16 cellular contexts compared by ENCODE assay signal in genomic region chr13:110281736-110282135, GRCh38. TPM values are rescaled to one million over a fixed set of nuclear protein-coding genes. Genes with fewer than 3 reads are reported as not detected.
DNase-seq lines count a peak whose midpoint lies in the region; ATAC-seq and TF ChIP-seq lines count a peak whose summit lies in the region.
"Had no signal": no experiment of that assay in that cellular context is flagged by ENCODE, and none has a peak within 500 bp of the region (broad histone marks: within the 10 kb centered on the region; RNA-seq: fewer than 3 reads in every experiment).

No MANE protein-coding gene starts in this region.

- H4K20me1 ChIP-seq in smooth muscle cell (ENCODE audit: low read depth): peaks cover 100% of the 10 kb centered on the region

- H3K9me3 Mint-ChIP-seq in CD4-positive, alpha-beta memory T cell: no peaks in the 10 kb centered on the region
- H3K9me3 Mint-ChIP-seq: CD4-positive, CD25-positive, alpha-beta regulatory T cell had no signal

- no peak for ATAC-seq in Right ventricle myocardium inferior
- no peak for ATAC-seq in HG03342 (IDR thresholded peaks at IDR 0.05; ENCODE audit: unreplicated experiment)

- CTCF ChIA-PET in CD4-positive, alpha-beta memory T cell (lab: Charles Lee; ENCODE audit: partially characterized antibody): no interaction called here

- H3K9me3 ChIP-seq in left ventricle myocardium inferior (replicated peaks) (no peaks in the 10 kb centered on the region), smooth muscle cell (replicated peaks; ENCODE audit: low read depth) (no peaks in the 10 kb centered on the region), uterus (no peaks in the 10 kb centered on the region)
- no peaks in the 10 kb centered on the region for H3K9me3 ChIP-seq in CD4-positive, alpha-beta memory T cell (ENCODE audit: control insufficient read depth in 1 of 2, low read length in 2 of 2)

- WGBS in smooth muscle cell (ENCODE audit: low lambda C conversion rate): 88% methylated on average over 5 of the region's 5 CpGs

- no peak overlapping the region for H2AFZ ChIP-seq in smooth muscle cell (ENCODE audit: low read depth)
- H2AFZ ChIP-seq: GM23248, PC-9 had no signal

- no peak for DNase-seq in left ventricle myocardium inferior
- no peak for DNase-seq in Right ventricle myocardium inferior (ENCODE audit: missing footprints)
- DNase-seq in fibroblast of villous mesenchyme (ENCODE audit: low read depth): peak; percentile 66
- DNase-seq in smooth muscle cell (lab: John Stamatoyannopoulos, UW; ENCODE audit: unreplicated experiment): no peak
- peak in 1 of 2 donors; percentile 50 for DNase-seq in uterus
- DNase-seq in CD4-positive, alpha-beta memory T cell: no peak
- no peak for DNase-seq in GM10266 (ENCODE audit: extremely low spot score)
- DNase-seq: CD4-positive, CD25-positive, alpha-beta regulatory T cell; GM23248; Karpas-422; MM.1S; NCI-H1105; NCI-H187; NCI-H69; PC-9 had no signal

- H3K36me3 ChIP-seq in left ventricle myocardium inferior (no peaks in the 10 kb centered on the region), smooth muscle cell (ENCODE audit: low read depth) (no peaks in the 10 kb centered on the region), uterus (no peaks in the 10 kb centered on the region)
- no peaks in the 10 kb centered on the region for H3K36me3 ChIP-seq in CD4-positive, alpha-beta memory T cell (ENCODE audit: insufficient read depth, low read length)

- POLR2A ChIA-PET in CD4-positive, alpha-beta memory T cell (lab: Charles Lee; ENCODE audit: partially characterized antibody): no interaction called here

- H3K4me2 ChIP-seq in smooth muscle cell: no peak overlapping the region
- H3K4me2 ChIP-seq: PC-9 had no signal

- H3K4me1 Mint-ChIP-seq in CD4-positive, alpha-beta memory T cell: no peaks in the 10 kb centered on the region
- H3K4me1 Mint-ChIP-seq: CD4-positive, CD25-positive, alpha-beta regulatory T cell had no signal

- H3K27ac ChIP-seq in left ventricle myocardium inferior (replicated peaks) (peak overlapping the region; percentile 57), smooth muscle cell (ENCODE audit: low read depth) (peak overlapping the region; percentile 58), uterus (peak overlapping the region; percentile 50 to 65)
- H3K27ac ChIP-seq in CD4-positive, alpha-beta memory T cell (ENCODE audit: low read depth, low read length): no peak overlapping the region
- H3K27ac ChIP-seq: GM23248, PC-9 had no signal

- H3K9ac ChIP-seq in smooth muscle cell (ENCODE audit: low read depth): no peak overlapping the region
- H3K9ac ChIP-seq: GM23248 had no signal

- H3K27me3 Mint-ChIP-seq in CD4-positive, alpha-beta memory T cell: peaks cover 11 to 13% of the 10 kb centered on the region in 2 donors

- no peaks in the 10 kb centered on the region for H3K36me3 Mint-ChIP-seq in CD4-positive, alpha-beta memory T cell
- H3K36me3 Mint-ChIP-seq: CD4-positive, CD25-positive, alpha-beta regulatory T cell had no signal

- H3K79me2 ChIP-seq in smooth muscle cell (ENCODE audit: low read depth): peaks cover 99% of the 10 kb centered on the region

- peaks cover 98% of the 10 kb centered on the region for H3K4me1 ChIP-seq in left ventricle myocardium inferior
- H3K4me1 ChIP-seq in smooth muscle cell (ENCODE audit: low read depth): peaks cover 6% of the 10 kb centered on the region
- H3K4me1 ChIP-seq in uterus: peaks cover 5 to 14% of the 10 kb centered on the region in 2 donors
- H3K4me1 ChIP-seq in CD4-positive, alpha-beta memory T cell (ENCODE audit: insufficient read depth, low read length): no peaks in the 10 kb centered on the region

- no peak overlapping the region for H3K4me3 Mint-ChIP-seq in CD4-positive, alpha-beta memory T cell
- H3K4me3 Mint-ChIP-seq: CD4-positive, CD25-positive, alpha-beta regulatory T cell had no signal

- TF ChIP-seq POLR2A in uterus (IDR thresholded peaks at IDR 0.05): no peak

- H3K4me3 ChIP-seq in left ventricle myocardium inferior: no peak overlapping the region
- H3K4me3 ChIP-seq in fibroblast of villous mesenchyme (ENCODE audit: low read depth, low read length): no peak overlapping the region
- no peak overlapping the region for H3K4me3 ChIP-seq in smooth muscle cell
- H3K4me3 ChIP-seq in uterus: no peak overlapping the region
- H3K4me3 ChIP-seq in CD4-positive, alpha-beta memory T cell (ENCODE audit: low read length in 2 of 2): no peak overlapping the region
- H3K4me3 ChIP-seq: GM23248, PC-9 had no signal

- H3K27me3 ChIP-seq in left ventricle myocardium inferior (ENCODE audit: low read depth): no peaks in the 10 kb centered on the region
- no peaks in the 10 kb centered on the region for H3K27me3 ChIP-seq in smooth muscle cell (ENCODE audit: low read depth)
- no peaks in the 10 kb centered on the region for H3K27me3 ChIP-seq in uterus
- no peaks in the 10 kb centered on the region for H3K27me3 ChIP-seq in CD4-positive, alpha-beta memory T cell (ENCODE audit: insufficient read depth, low read length)

- intact Hi-C loops in left ventricle myocardium inferior (cut with micrococcal nuclease): no loop called here
- intact Hi-C loops in Right ventricle myocardium inferior (cut with DNase I): no loop called here
- intact Hi-C loops in uterus (cut with DNase I; ENCODE audit: low total_unique reads): no loop called here
- intact Hi-C loops in CD4-positive, alpha-beta memory T cell (cut with micrococcal nuclease): no loop called here

- H3K27ac Mint-ChIP-seq in CD4-positive, alpha-beta memory T cell: no peak overlapping the region
- H3K27ac Mint-ChIP-seq: CD4-positive, CD25-positive, alpha-beta regulatory T cell had no signal

- H3F3A ChIP-seq in smooth muscle cell (ENCODE audit: low read depth): peaks cover 73% of the 10 kb centered on the region

- TF ChIP-seq CTCF in left ventricle myocardium inferior (IDR thresholded peaks at IDR 0.05; ENCODE audit: borderline replicate concordance): no peak
- TF ChIP-seq CTCF in fibroblast of villous mesenchyme (IDR thresholded peaks at IDR 0.05; ENCODE audit: insufficient read depth, low read depth, low read length): no peak
- no peak for TF ChIP-seq CTCF in smooth muscle cell (IDR thresholded peaks at IDR 0.05; ENCODE audit: borderline replicate concordance, insufficient read depth, poor library complexity, severe bottlenecking)
- TF ChIP-seq CTCF in uterus (IDR thresholded peaks at IDR 0.05): no peak
- no peak for TF ChIP-seq CTCF in GM10266 (IDR thresholded peaks at IDR 0.05; ENCODE audit: control insufficient read depth, insufficient read depth, low read depth, missing control alignments)

RNA-seq across cellular contexts. Expression of gene COL4A1, which starts 25.2 kb away (rescaled TPM):
- total RNA-seq in left ventricle myocardium inferior (120 TPM), Right ventricle myocardium inferior (128 TPM), fibroblast of villous mesenchyme (1,391 and 1,673 TPM in 2 replicates), smooth muscle cell (4,372 and 5,353 TPM in 2 replicates), uterus (100 to 1,000 TPM; 164 to 737 (median 209) TPM)
- polyA plus RNA-seq in smooth muscle cell: 1,844 and 2,409 TPM in 2 replicates
- total RNA-seq in CD4-positive, alpha-beta memory T cell: not detected
- polyA plus RNA-seq in CD4-positive, alpha-beta memory T cell: not detected
- total RNA-seq: CD4-positive, CD25-positive, alpha-beta regulatory T cell had no signal
- polyA plus RNA-seq: CD4-positive, CD25-positive, alpha-beta regulatory T cell had no signal

RNA-seq across cellular contexts. Expression of gene COL4A2, which starts 25.3 kb away (rescaled TPM):
- total RNA-seq in left ventricle myocardium inferior: 117 TPM
- total RNA-seq in Right ventricle myocardium inferior: 126 TPM
- total RNA-seq in fibroblast of villous mesenchyme: 756 and 1,116 TPM in 2 replicates
- total RNA-seq in smooth muscle cell: 1,456 and 1,535 TPM in 2 replicates
- polyA plus RNA-seq in smooth muscle cell: 2,012 and 2,786 TPM in 2 replicates
- 100 to 1,000 TPM; 157 to 606 (median 284) TPM for total RNA-seq in uterus
- not detected for total RNA-seq in CD4-positive, alpha-beta memory T cell
- polyA plus RNA-seq in CD4-positive, alpha-beta memory T cell: not detected
- total RNA-seq: CD4-positive, CD25-positive, alpha-beta regulatory T cell had no signal
- polyA plus RNA-seq: CD4-positive, CD25-positive, alpha-beta regulatory T cell had no signal

Comparison
In these comparisons a context has a peak if more than half of its experiments do, and no peak if none do; other contexts are left out.
1. RNA of gene COL4A1, which starts 25.2 kb away (total RNA-seq): 4,372 to 5,353 TPM in smooth muscle cell, 1,391 to 1,673 TPM in fibroblast of villous mesenchyme, 164 to 737 TPM in uterus, 128 TPM in Right ventricle myocardium inferior (single experiment) and 120 TPM in left ventricle myocardium inferior (single experiment); not detected in CD4-positive, alpha-beta memory T cell; every median in the first group is over 100 times any median in the second.
2. RNA of gene COL4A2, which starts 25.3 kb away (total RNA-seq): 1,456 to 1,535 TPM in smooth muscle cell, 756 to 1,116 TPM in fibroblast of villous mesenchyme, 157 to 606 TPM in uterus, 126 TPM in Right ventricle myocardium inferior (single experiment) and 117 TPM in left ventricle myocardium inferior (single experiment); not detected in CD4-positive, alpha-beta memory T cell; every median in the first group is over 100 times any median in the second.